In the genomic region with DNA sequence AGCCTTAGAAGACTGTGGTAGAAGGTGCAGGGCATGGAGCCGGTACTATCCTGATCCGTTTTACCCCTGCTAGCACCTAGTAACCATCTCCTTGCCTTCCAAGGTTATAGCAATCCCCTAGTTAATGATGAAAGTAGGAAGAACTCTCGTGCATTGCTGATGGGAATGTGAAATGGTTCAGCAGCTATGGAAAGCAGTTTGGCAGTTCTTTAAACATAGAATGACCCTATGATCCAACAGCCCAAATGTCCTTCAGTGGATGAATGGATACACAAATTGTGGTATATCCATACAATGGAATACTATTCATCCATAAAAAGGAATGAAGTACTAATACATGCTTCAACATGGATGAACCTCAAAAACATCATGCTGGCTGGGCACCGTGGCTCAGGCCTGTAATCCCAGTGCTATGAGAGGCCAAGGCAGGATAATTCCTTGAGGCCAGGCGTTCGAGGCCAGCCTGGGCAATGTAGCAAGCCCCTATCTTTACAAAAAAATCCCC, we compare ENCODE assay signal across 30 cellular contexts. TPM values are rescaled to one million over a fixed set of nuclear protein-coding genes. Genes with fewer than 3 reads are reported as not detected.
"Had no signal": no experiment of that assay in that cellular context is flagged by ENCODE, and none has a peak within 500 bp of the region (broad histone marks: within the 10 kb centered on the region; RNA-seq: fewer than 3 reads in every experiment).

No MANE protein-coding gene starts in this region.

- H3K36me3 Mint-ChIP-seq: activated naive CD4-positive, alpha-beta T cell treated with anti-CD3 and anti-CD28 coated beads, Interleukin-2, amount 10 ng/mL, durations not matched to agents 7 days and 5 days; activated naive CD4-positive, alpha-beta T cell treated with anti-CD3 and anti-CD28 coated beads, Interleukin-2, amount 50 U/mL, for 72 hours; activated naive CD8-positive, alpha-beta T cell treated with anti-CD3 and anti-CD28 coated beads, Interleukin-2, amount 10 ng/mL, durations not matched to agents 7 days and 5 days; brain had no signal

- H3K27ac ChIP-seq: ascending aorta, breast epithelium, cardiac muscle cell, colonic mucosa, dorsolateral prefrontal cortex had no signal

- H3K9me3 Mint-ChIP-seq: activated CD4-positive, alpha-beta memory T cell treated with anti-CD3 and anti-CD28 coated beads, Interleukin-2, amount 10 ng/mL, durations not matched to agents 7 days and 5 days; activated CD4-positive, alpha-beta T cell treated with anti-CD3 and anti-CD28 coated beads, Interleukin-2, amount 10 ng/mL, durations not matched to agents 7 days and 5 days; activated naive CD4-positive, alpha-beta T cell treated with anti-CD3 and anti-CD28 coated beads, Interleukin-2, amount 10 ng/mL, durations not matched to agents 7 days and 5 days; activated naive CD4-positive, alpha-beta T cell treated with anti-CD3 and anti-CD28 coated beads, Interleukin-2, amount 50 U/mL, for 72 hours; activated naive CD8-positive, alpha-beta T cell treated with anti-CD3 and anti-CD28 coated beads, Interleukin-2, amount 10 ng/mL, durations not matched to agents 7 days and 5 days; activated T-cell treated with anti-CD3 and anti-CD28 coated beads, Interleukin-2, amount 50 U/mL, for 24 hours; activated T-cell treated with anti-CD3 and anti-CD28 coated beads, Interleukin-2, amount 50 U/mL, for 72 hours; dendritic cell treated with granulocyte-macrophage colony-stimulating factor and Interleukin-4, amounts not matched to agents 40 ng/mL and 50 ng/mL, for 4 days had no signal

- FAIRE-seq: frontal cortex had no signal

- H3K4me3 ChIP-seq: ascending aorta, breast epithelium, cardiac muscle cell, colonic mucosa, dorsolateral prefrontal cortex had no signal

- H3K27ac Mint-ChIP-seq: activated CD4-positive, alpha-beta memory T cell treated with anti-CD3 and anti-CD28 coated beads, Interleukin-2, amount 10 ng/mL, durations not matched to agents 7 days and 5 days; activated CD4-positive, alpha-beta T cell treated with anti-CD3 and anti-CD28 coated beads, Interleukin-2, amount 10 ng/mL, durations not matched to agents 7 days and 5 days; activated naive CD4-positive, alpha-beta T cell treated with anti-CD3 and anti-CD28 coated beads, Interleukin-2, amount 10 ng/mL, durations not matched to agents 7 days and 5 days; activated naive CD4-positive, alpha-beta T cell treated with anti-CD3 and anti-CD28 coated beads, Interleukin-2, amount 50 U/mL, for 72 hours; activated naive CD8-positive, alpha-beta T cell treated with anti-CD3 and anti-CD28 coated beads, Interleukin-2, amount 10 ng/mL, durations not matched to agents 7 days and 5 days; activated T-cell treated with anti-CD3 and anti-CD28 coated beads, Interleukin-2, amount 50 U/mL, for 24 hours; activated T-cell treated with anti-CD3 and anti-CD28 coated beads, Interleukin-2, amount 50 U/mL, for 72 hours; brain; dendritic cell treated with granulocyte-macrophage colony-stimulating factor and Interleukin-4, amounts not matched to agents 40 ng/mL and 50 ng/mL, for 4 days; endodermal cell had no signal

- H3K4me3 Mint-ChIP-seq: activated CD4-positive, alpha-beta memory T cell treated with anti-CD3 and anti-CD28 coated beads, Interleukin-2, amount 10 ng/mL, durations not matched to agents 7 days and 5 days; activated CD4-positive, alpha-beta T cell treated with anti-CD3 and anti-CD28 coated beads, Interleukin-2, amount 10 ng/mL, durations not matched to agents 7 days and 5 days; activated naive CD4-positive, alpha-beta T cell treated with anti-CD3 and anti-CD28 coated beads, Interleukin-2, amount 10 ng/mL, durations not matched to agents 7 days and 5 days; activated naive CD8-positive, alpha-beta T cell treated with anti-CD3 and anti-CD28 coated beads, Interleukin-2, amount 10 ng/mL, durations not matched to agents 7 days and 5 days; activated T-cell treated with anti-CD3 and anti-CD28 coated beads, Interleukin-2, amount 50 U/mL, for 24 hours; activated T-cell treated with anti-CD3 and anti-CD28 coated beads, Interleukin-2, amount 50 U/mL, for 72 hours; brain; dendritic cell treated with granulocyte-macrophage colony-stimulating factor and Interleukin-4, amounts not matched to agents 40 ng/mL and 50 ng/mL, for 4 days; endodermal cell had no signal

- H3K36me3 ChIP-seq: ascending aorta, breast epithelium, cardiac muscle cell, colonic mucosa had no signal

- DNase-seq: activated CD4-positive, alpha-beta memory T cell treated with anti-CD3 and anti-CD28 coated beads, Interleukin-2, amount 10 ng/mL, durations not matched to agents 7 days and 5 days; activated CD4-positive, alpha-beta T cell treated with anti-CD3 and anti-CD28 coated beads for 1 hour; activated CD4-positive, alpha-beta T cell treated with anti-CD3 and anti-CD28 coated beads for 4 hours; activated CD4-positive, alpha-beta T cell treated with anti-CD3 and anti-CD28 coated beads, Interleukin-2, amount 10 ng/mL, durations not matched to agents 7 days and 5 days; activated CD4-positive, alpha-beta T cell treated with anti-CD3 and anti-CD28 coated beads, Interleukin-2, amount 50 U/mL, for 4 hours; activated CD8-positive, alpha-beta memory T cell treated with anti-CD3 and anti-CD28 coated beads, Interleukin-2, amount 50 U/mL, for 48 hours; activated gamma-delta T cell; activated naive CD4-positive, alpha-beta T cell; activated naive CD4-positive, alpha-beta T cell treated with anti-CD3 and anti-CD28 coated beads, Interleukin-2, amount 10 ng/mL, durations not matched to agents 7 days and 5 days; activated naive CD8-positive, alpha-beta T cell treated with anti-CD3 and anti-CD28 coated beads, Interleukin-2, amount 10 ng/mL, durations not matched to agents 7 days and 5 days; activated T-cell treated with anti-CD3 and anti-CD28 coated beads for 4 hours; activated T-cell treated with anti-CD3 and anti-CD28 coated beads, Interleukin-2, amount 50 U/mL, for 24 hours; activated T-cell treated with anti-CD3 and anti-CD28 coated beads, Interleukin-2, amount 50 U/mL, for 72 hours; central memory CD4-positive, alpha-beta T cell; cerebellar nuclear complex; colonic mucosa; dorsolateral prefrontal cortex; effector memory CD4-positive, alpha-beta T cell; endodermal cell; foreskin fibroblast; head of caudate nucleus; T-helper 2 cell had no signal

- H3K4me1 ChIP-seq: ascending aorta, colonic mucosa had no signal

- ATAC-seq: activated naive CD4-positive, alpha-beta T cell treated with anti-CD3 and anti-CD28 coated beads, Interleukin-2, amount 50 U/mL, for 72 hours; activated T-cell treated with anti-CD3 and anti-CD28 coated beads, Interleukin-2, amount 50 U/mL, for 72 hours; esophagus mucosa had no signal

- H3K9me3 ChIP-seq: colonic mucosa had no signal

RNA-seq across cellular contexts. Expression of gene SRCIN1, which starts 6.2 kb away (rescaled TPM):
- total RNA-seq: ascending aorta had no signal
